Comparison of ENCODE assay signal across 24 cellular contexts in the genomic region with DNA sequence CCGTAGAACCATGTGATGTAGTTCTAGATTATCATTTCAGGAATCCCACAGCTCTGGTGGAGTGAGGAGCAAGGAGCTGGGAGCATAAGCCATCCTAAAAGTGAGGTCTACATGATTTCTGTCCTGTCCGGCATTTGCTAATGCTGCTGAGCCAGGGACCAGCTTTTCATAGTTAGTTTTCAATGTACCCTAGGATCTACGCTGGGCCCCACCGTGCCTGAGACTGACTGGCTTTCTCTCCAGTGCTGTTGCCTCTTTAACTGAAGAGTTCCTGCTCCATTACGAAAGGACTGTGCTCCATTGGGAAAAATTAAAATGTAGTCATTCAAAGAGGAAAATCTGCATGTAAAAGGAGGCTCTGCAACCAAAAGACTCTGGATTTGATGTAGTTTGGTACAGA.
"Had no signal": no experiment of that assay in that cellular context is flagged by ENCODE, and none has a peak within 500 bp of the region (broad histone marks: within the 10 kb centered on the region; RNA-seq: fewer than 3 reads in every experiment).

No MANE protein-coding gene starts in this region.

- H3K4me1 Mint-ChIP-seq: mesothelial cell of epicardium; naive B cell; neural crest cell; stimulated activated memory B cell treated with anti-CD40 and anti-IgM and Interleukin-4, amounts not matched to agents 10 μg/mL and 1 μg/mL and 100 μg/mL, for 72 hours had no signal

- H3K36me3 Mint-ChIP-seq: mesothelial cell of epicardium; naive B cell; stimulated activated memory B cell treated with anti-CD40 and anti-IgM and Interleukin-4, amounts not matched to agents 10 μg/mL and 1 μg/mL and 100 μg/mL, for 72 hours; type B pancreatic cell had no signal

- FAIRE-seq: endometrium, frontal cortex, kidney had no signal

- H3K9me3 Mint-ChIP-seq: type B pancreatic cell had no signal

- H3K9me3 ChIP-seq: mucosa of descending colon, neutrophil, psoas muscle, testis, tibial artery had no signal

- H3K27ac Mint-ChIP-seq: mesothelial cell of epicardium; naive B cell; natural killer cell treated with Interleukin-12 subunit alpha and Interleukin-12 subunit beta and Interleukin-15 and Interleukin-18, amount 100 ng/mL, for 72 hours; stimulated activated memory B cell treated with anti-CD40 and anti-IgM and Interleukin-4, amounts not matched to agents 10 μg/mL and 1 μg/mL and 100 μg/mL, for 72 hours; type B pancreatic cell had no signal

- H3K4me3 Mint-ChIP-seq: mesothelial cell of epicardium; naive B cell; natural killer cell treated with Interleukin-12 subunit alpha and Interleukin-12 subunit beta and Interleukin-15 and Interleukin-18, amount 100 ng/mL, for 72 hours; neural crest cell; stimulated activated memory B cell treated with anti-CD40 and anti-IgM and Interleukin-4, amounts not matched to agents 10 μg/mL and 1 μg/mL and 100 μg/mL, for 72 hours; type B pancreatic cell had no signal

- H3K4me3 ChIP-seq: coronary artery, left lung, mucosa of descending colon, psoas muscle, sigmoid colon, testis, tibial artery had no signal

- H3K27me3 Mint-ChIP-seq: naive B cell; natural killer cell treated with Interleukin-12 subunit alpha and Interleukin-12 subunit beta and Interleukin-15 and Interleukin-18, amount 100 ng/mL, for 72 hours; stimulated activated memory B cell treated with anti-CD40 and anti-IgM and Interleukin-4, amounts not matched to agents 10 μg/mL and 1 μg/mL and 100 μg/mL, for 72 hours; type B pancreatic cell had no signal

- H3K36me3 ChIP-seq: left lung, neutrophil, sigmoid colon, tibial artery had no signal

- H3K4me1 ChIP-seq: left lung, psoas muscle, sigmoid colon, testis, tibial artery had no signal

- H3K27ac ChIP-seq: coronary artery, left lung, neutrophil, psoas muscle, sigmoid colon, testis, tibial artery had no signal

- DNase-seq: dermis blood vessel endothelial cell; effector memory CD4-positive, alpha-beta T cell; kidney; left lung; mesenchymal stem cell; mucosa of descending colon; naive B cell; psoas muscle; right cardiac atrium; sigmoid colon; stimulated activated CD4-positive, alpha-beta T cell treated with anti-CD3 and anti-CD28 coated beads, Interleukin-4, amount 100 ng/mL, for 4 hours; stimulated activated naive CD8-positive, alpha-beta T cell treated with anti-CD3 and anti-CD28 coated beads, Interleukin-15, Interleukin-2, amounts not matched to agents 100 U/mL and 50 U/mL, for 24 hours; substantia nigra; testis; tibial artery had no signal

- ATAC-seq: left lung; mucosa of descending colon; natural killer cell treated with Interleukin-12 subunit alpha and Interleukin-12 subunit beta and Interleukin-15 and Interleukin-18, amount 100 ng/mL, for 72 hours; psoas muscle; right cardiac atrium; stimulated activated memory B cell treated with anti-CD40 and anti-IgM and Interleukin-4, amounts not matched to agents 10 μg/mL and 1 μg/mL and 100 μg/mL, for 72 hours; stimulated activated naive CD8-positive, alpha-beta T cell treated with anti-CD3 and anti-CD28 coated beads, Interleukin-15, Interleukin-2, amounts not matched to agents 100 U/mL and 50 U/mL, for 24 hours had no signal

- H3K27me3 ChIP-seq: left lung, neutrophil, sigmoid colon, testis, tibial artery had no signal
